ENCODE assay signal across 20 cellular contexts in genomic region chr12:18275974-18276373, GRCh38. TPM values are rescaled to one million over a fixed set of nuclear protein-coding genes. Genes with fewer than 3 reads are reported as not detected.
DNase-seq lines count a peak whose midpoint lies in the region; ATAC-seq and TF ChIP-seq lines count a peak whose summit lies in the region.
"Had no signal": no experiment of that assay in that cellular context is flagged by ENCODE, and none has a peak within 500 bp of the region (broad histone marks: within the 10 kb centered on the region; RNA-seq: fewer than 3 reads in every experiment).

No MANE protein-coding gene starts in this region.

- peak overlapping the region; percentile 61 for H3K27ac Mint-ChIP-seq in type B pancreatic cell
- H3K27ac Mint-ChIP-seq: activated naive CD4-positive, alpha-beta T cell treated with anti-CD3 and anti-CD28 coated beads, Interleukin-2, amount 50 U/mL, for 24 hours; CD14-positive monocyte; endodermal cell; immature natural killer cell; T-helper 1 cell treated with Interleukin-12 subunit alpha and Interleukin-12 subunit beta and Interleukin-4 antibody, amounts not matched to agents 30 μg/mL and 1 μg/mL, for 36 hours had no signal

- intact Hi-C loops in body of pancreas (cut with DNase I), result no loop called here

- H3K27ac ChIP-seq in body of pancreas, result no peak overlapping the region
- H3K27ac ChIP-seq: gastrocnemius medialis, stomach had no signal

- no peaks in the 10 kb centered on the region for H3K27me3 Mint-ChIP-seq in type B pancreatic cell
- H3K27me3 Mint-ChIP-seq: activated naive CD4-positive, alpha-beta T cell treated with anti-CD3 and anti-CD28 coated beads, Interleukin-2, amount 50 U/mL, for 24 hours; central memory CD8-positive, alpha-beta T cell had no signal

- 36 to 69% methylated on average over 1 of the region's 1 CpG for WGBS in body of pancreas, 2 donors

- TF ChIP-seq POLR2A in body of pancreas (IDR thresholded peaks at IDR 0.05), result no peak

- no peaks in the 10 kb centered on the region for H3K27me3 ChIP-seq in body of pancreas
- H3K27me3 ChIP-seq: gastrocnemius medialis, stomach had no signal

- no peak overlapping the region for H3K4me3 ChIP-seq in body of pancreas
- H3K4me3 ChIP-seq: gastrocnemius medialis, GM12878, stomach had no signal

- H3K4me1 Mint-ChIP-seq in type B pancreatic cell (ENCODE audit: unreplicated experiment), result peaks cover 11% of the 10 kb centered on the region
- H3K4me1 Mint-ChIP-seq: activated naive CD4-positive, alpha-beta T cell treated with anti-CD3 and anti-CD28 coated beads, Interleukin-2, amount 50 U/mL, for 24 hours; CD14-positive monocyte; central memory CD8-positive, alpha-beta T cell; immature natural killer cell had no signal

- TF ChIP-seq CTCF in type B pancreatic cell (conservative IDR thresholded peaks at IDR 0.05), result no peak
- no peak for TF ChIP-seq CTCF in body of pancreas (IDR thresholded peaks at IDR 0.05)

- DNase-seq in HK-2 (ENCODE audit: unreplicated experiment), result peak; percentile 5
- peak; percentile 11 for DNase-seq in T1000 (lab: John Stamatoyannopoulos, UW)
- DNase-seq in iris pigment epithelial cell (ENCODE audit: low read depth), result peak; percentile 38
- no peak for DNase-seq in type B pancreatic cell (ENCODE audit: extremely low spot score, unreplicated experiment)
- DNase-seq in activated T-cell treated with anti-CD3 and anti-CD28 coated beads for 4 hours, result no peak
- DNase-seq in body of pancreas, result no peak
- DNase-seq: activated CD4-positive, alpha-beta T cell treated with anti-CD3 and anti-CD28 coated beads for 1 hour; endodermal cell; gastrocnemius medialis; immature natural killer cell; NCI-H82; RPMI8226; stimulated activated CD4-positive, alpha-beta T cell treated with anti-CD3 and anti-CD28 coated beads, Interleukin-15, amount 100 ng/mL, for 24 hours; stomach had no signal

- H3K4me3 Mint-ChIP-seq in type B pancreatic cell, result peak overlapping the region; percentile 15
- H3K4me3 Mint-ChIP-seq: activated naive CD4-positive, alpha-beta T cell treated with anti-CD3 and anti-CD28 coated beads, Interleukin-2, amount 50 U/mL, for 24 hours; CD14-positive monocyte; central memory CD8-positive, alpha-beta T cell; endodermal cell; immature natural killer cell; T-helper 1 cell treated with Interleukin-12 subunit alpha and Interleukin-12 subunit beta and Interleukin-4 antibody, amounts not matched to agents 30 μg/mL and 1 μg/mL, for 36 hours had no signal

- no peaks in the 10 kb centered on the region for H3K9me3 ChIP-seq in body of pancreas
- H3K9me3 ChIP-seq: gastrocnemius medialis, stomach had no signal

- ATAC-seq in HG03521 (IDR thresholded peaks at IDR 0.05; ENCODE audit: unreplicated experiment) (no peak), body of pancreas (no peak)
- ATAC-seq: gastrocnemius medialis, GM12878 had no signal

- H3K36me3 Mint-ChIP-seq in type B pancreatic cell, result peaks cover 18% of the 10 kb centered on the region
- H3K36me3 Mint-ChIP-seq: activated naive CD4-positive, alpha-beta T cell treated with anti-CD3 and anti-CD28 coated beads, Interleukin-2, amount 50 U/mL, for 24 hours; CD14-positive monocyte; immature natural killer cell had no signal

- H3K9me3 Mint-ChIP-seq in type B pancreatic cell, result peaks cover 9% of the 10 kb centered on the region

- no peaks in the 10 kb centered on the region for H3K4me1 ChIP-seq in body of pancreas
- H3K4me1 ChIP-seq: gastrocnemius medialis had no signal

- H3K36me3 ChIP-seq in body of pancreas (replicated peaks in 1 of 2; ENCODE audit: insufficient read depth in 1 of 2, low read depth in 2 of 2), result no peaks in the 10 kb centered on the region
- H3K36me3 ChIP-seq: gastrocnemius medialis, stomach had no signal

RNA-seq across cellular contexts. Expression of gene PIK3C2G, which starts 14.7 kb away (rescaled TPM):
- 4.6 and 8.4 TPM in 2 replicates for total RNA-seq in type B pancreatic cell (ENCODE audit: low replicate concordance)
- 10 to 100 TPM in 1 of 2 donors, 1 to 10 TPM in 1; 2.9 to 13.5 TPM for total RNA-seq in body of pancreas
- total RNA-seq: endodermal cell, GM12878 had no signal

Comparison
In these comparisons a context has a peak if more than half of its experiments do, and no peak if none do; other contexts are left out.
1. DNase-seq: peak in HK-2 (single experiment), T1000 (single experiment) and iris pigment epithelial cell (single experiment); none in type B pancreatic cell (single experiment), activated T-cell treated with anti-CD3 and anti-CD28 coated beads for 4 hours (single experiment) and body of pancreas (0 of 4).